Comparison of ENCODE assay signal across 1 cellular context in the genomic region with DNA sequence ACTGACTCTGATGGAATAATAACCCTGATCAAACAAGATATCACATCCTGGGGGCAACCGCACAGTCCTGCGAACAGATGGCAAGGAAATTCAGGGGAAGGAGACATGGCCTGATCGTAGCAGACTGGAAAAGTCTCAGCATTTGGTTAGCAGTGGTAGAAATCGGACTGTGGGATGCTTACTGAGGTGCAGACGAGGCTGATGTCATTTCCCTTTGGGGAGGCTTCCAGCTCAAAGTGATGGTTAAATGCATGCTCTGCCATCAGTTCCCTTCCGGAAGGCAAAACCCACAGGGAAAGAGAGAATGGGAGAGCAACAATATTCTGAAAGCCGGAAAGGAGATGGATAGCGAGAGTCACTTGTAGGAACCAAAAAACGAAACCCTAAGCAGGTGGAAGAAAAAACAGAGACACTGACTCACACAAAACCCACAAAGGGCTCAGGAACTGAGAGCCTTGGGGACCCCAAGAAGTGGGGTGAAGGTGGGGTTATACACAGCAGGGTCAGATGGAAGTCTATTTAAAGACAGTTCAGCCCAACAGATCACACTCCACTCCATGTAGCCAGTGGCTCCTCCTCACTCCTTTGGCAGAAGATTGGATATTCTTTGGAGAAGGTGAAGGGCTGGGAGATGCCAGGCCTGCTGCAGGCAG.
TF ChIP-seq lines count a peak whose summit lies in the region.

No MANE protein-coding gene starts in this region.

TF ChIP-seq in SK-N-SH, 30 proteins besides CTCF, POLR2A, EP300 and RAD21 (continued from another document):
- TF ChIP-seq REST (IDR thresholded peaks at IDR 0.05; ENCODE audit: low read depth, low read length) (no peak), SIN3A (IDR thresholded peaks at IDR 0.05; ENCODE audit: borderline replicate concordance, low read depth, low read length) (no peak), FOXJ3 (CRISPR knock-in tag; IDR thresholded peaks at IDR 0.05) (no peak), GABPA (IDR thresholded peaks at IDR 0.05; ENCODE audit: low read depth) (no peak), NRF1 (IDR thresholded peaks at IDR 0.05; ENCODE audit: low read depth, low read length) (no peak), RFX5 (IDR thresholded peaks at IDR 0.05; ENCODE audit: low read length) (no peak), NFIC (IDR thresholded peaks at IDR 0.05; ENCODE audit: borderline replicate concordance) (no peak), TAF1 (IDR thresholded peaks at IDR 0.05; ENCODE audit: borderline replicate concordance, low read depth, low read length) (no peak), GATA2 (CRISPR knock-in tag; IDR thresholded peaks at IDR 0.05) (no peak), TCF12 (IDR thresholded peaks at IDR 0.05) (no peak), FOXM1 (IDR thresholded peaks at IDR 0.05; ENCODE audit: low read depth) (no peak), USF2 (IDR thresholded peaks at IDR 0.05; ENCODE audit: borderline replicate concordance, low read depth, low read length) (no peak)
